Comparison of ENCODE assay signal across 8 cellular contexts in genomic region chr1:53145942-53146708, GRCh38. TPM values are rescaled to one million over a fixed set of nuclear protein-coding genes. Genes with fewer than 3 reads are reported as not detected.
A peak's percentile ranks its signal among the peaks of the same experiment; 100 is the strongest.
DNase-seq lines count a peak whose midpoint lies in the region; ATAC-seq and TF ChIP-seq lines count a peak whose summit lies in the region.

No MANE protein-coding gene starts in this region.

- H2AFZ ChIP-seq in SK-N-SH (ENCODE audit: low read depth): peak overlapping the region; percentile 70

- no peak for TF ChIP-seq RAD21 in SK-N-SH (IDR thresholded peaks at IDR 0.05; ENCODE audit: low read length)

- H3K27ac ChIP-seq in SK-N-SH (ENCODE audit: low read depth in 2 of 2, low read length in 1 of 2): peak overlapping the region; percentile 72 to 96

- H3K4me3 ChIP-seq in SK-N-SH (ENCODE audit: low read depth in 2 of 2, low read length in 1 of 2): no peak overlapping the region; a peak in 1 of 4 replicates
- no peak overlapping the region for H3K4me3 ChIP-seq in retinal pigment epithelial cell (ENCODE audit: low read length)

- TF ChIP-seq CTCF in SK-N-SH (IDR thresholded peaks at IDR 0.05) (no peak), retinal pigment epithelial cell (conservative IDR thresholded peaks at IDR 0.05; ENCODE audit: low read depth, low read length) (no peak)

- intact Hi-C loops in Right ventricle myocardium superior (cut with DNase I): no loop called here

- no peaks in the 10 kb centered on the region for H3K79me2 ChIP-seq in SK-N-SH (ENCODE audit: insufficient read depth)

- POLR2A ChIA-PET in SK-N-SH (lab: Yijun Ruan, JAX): no interaction called here

- 14% methylated on average over 18 of the region's 24 CpGs for WGBS in SK-N-SH (ENCODE audit: low lambda C conversion rate)

- CTCF ChIA-PET in SK-N-SH (lab: Yijun Ruan, JAX): no interaction called here

- H3F3A ChIP-seq in SK-N-SH (replicated peaks; ENCODE audit: insufficient read depth): peaks cover 19% of the 10 kb centered on the region

- H3K9me3 ChIP-seq in SK-N-SH: no peaks in the 10 kb centered on the region

- H3K9ac ChIP-seq in SK-N-SH: peak overlapping the region; percentile 69

- no peaks in the 10 kb centered on the region for H3K36me3 ChIP-seq in SK-N-SH (replicated peaks in 1 of 2; ENCODE audit: control insufficient read depth in 1 of 2, insufficient read depth in 2 of 2, low read length in 1 of 2)

- peaks cover 14 to 20% of the 10 kb centered on the region in 2 experiments; a peak in 3 of 4 replicates for H3K4me1 ChIP-seq in SK-N-SH (ENCODE audit: control insufficient read depth in 1 of 2, insufficient read depth in 2 of 2, low read depth in 1 of 2, low read length in 1 of 2)

- no peaks in the 10 kb centered on the region for H3K9me2 ChIP-seq in SK-N-SH

- no peaks in the 10 kb centered on the region for H3K27me3 ChIP-seq in SK-N-SH (ENCODE audit: insufficient read depth)

- DNase-seq in GM03348 (ENCODE audit: low spot score) (peak; percentile 94), SK-N-SH (peak; percentile 52), Right ventricle myocardium superior (peak; percentile 57), retinal pigment epithelial cell (ENCODE audit: low read depth) (peak; percentile 99), NCI-H1930 (lab: John Stamatoyannopoulos, UW) (no peak), NCI-H1436 (lab: John Stamatoyannopoulos, UW) (no peak), NCI-H526 treated with DMSO at 0.1 percent for 48 hours (lab: John Stamatoyannopoulos, UW) (no peak)

- peak overlapping the region; percentile 57 for H3K4me2 ChIP-seq in SK-N-SH

- H4K20me1 ChIP-seq in SK-N-SH (ENCODE audit: insufficient read depth): no peaks in the 10 kb centered on the region

- peak in 1 of 2 experiments; percentile 95; a peak in 2 of 4 replicates for TF ChIP-seq EP300 in SK-N-SH (IDR thresholded peaks at IDR 0.05; ENCODE audit: borderline replicate concordance in 1 of 2, low read depth in 1 of 2, low read length in 1 of 2)

- ATAC-seq in Right ventricle myocardium superior (ENCODE audit: poor library complexity) (peak; percentile 61), GM18519 (IDR thresholded peaks at IDR 0.05; ENCODE audit: low FRiP score, unreplicated experiment) (no peak)

TF ChIP-seq in SK-N-SH, 30 proteins besides CTCF, POLR2A, EP300 and RAD21 (continues in another document):
- TF ChIP-seq FOXM1 (IDR thresholded peaks at IDR 0.05; ENCODE audit: low read depth) (peak; percentile 85), JUND (IDR thresholded peaks at IDR 0.05) (peak; percentile 94), NFIC (IDR thresholded peaks at IDR 0.05; ENCODE audit: borderline replicate concordance) (peak; percentile 98), GATA2 (CRISPR knock-in tag; IDR thresholded peaks at IDR 0.05) (no peak), RFX5 (IDR thresholded peaks at IDR 0.05; ENCODE audit: low read length) (no peak), ELF1 (IDR thresholded peaks at IDR 0.05) (peak; percentile 89), TAF1 (IDR thresholded peaks at IDR 0.05; ENCODE audit: borderline replicate concordance, low read depth, low read length) (no peak), PBX3 (IDR thresholded peaks at IDR 0.05) (peak; percentile 93), IRF3 (IDR thresholded peaks at IDR 0.05; ENCODE audit: low read depth, low read length) (no peak), RCOR1 (IDR thresholded peaks at IDR 0.05; ENCODE audit: low read length) (no peak), REST (IDR thresholded peaks at IDR 0.05; ENCODE audit: low read depth, low read length) (peak; percentile 30; the same call in 1 of the 2 replicates), POLR2AphosphoS5 (IDR thresholded peaks at IDR 0.05; ENCODE audit: low read depth, low read length) (peak; percentile 82), MEF2A (IDR thresholded peaks at IDR 0.05; ENCODE audit: borderline replicate concordance, low read depth) (no peak), SIN3A (IDR thresholded peaks at IDR 0.05; ENCODE audit: borderline replicate concordance, low read depth, low read length) (peak; percentile 86; the same call in 1 of the 2 replicates), NRF1 (IDR thresholded peaks at IDR 0.05; ENCODE audit: low read depth, low read length) (no peak), USF1 (IDR thresholded peaks at IDR 0.05; ENCODE audit: borderline replicate concordance, low read depth) (no peak), USF2 (IDR thresholded peaks at IDR 0.05; ENCODE audit: borderline replicate concordance, low read depth, low read length) (no peak), SMC3 (IDR thresholded peaks at IDR 0.05; ENCODE audit: low read depth, low read length) (no peak), TEAD4 (IDR thresholded peaks at IDR 0.05; ENCODE audit: borderline replicate concordance, insufficient read depth) (peak; percentile 99), EZH2phosphoT487 (IDR thresholded peaks at IDR 0.05; ENCODE audit: borderline replicate concordance, low read depth) (no peak), MAX (IDR thresholded peaks at IDR 0.05; ENCODE audit: low read depth) (0 out of 2 replicates have a peak, but pooled peaks have one; percentile 55), GABPA (IDR thresholded peaks at IDR 0.05; ENCODE audit: low read depth) (no peak)

RNA-seq across cellular contexts. Expression of gene SLC1A7, which starts 3.7 kb away (rescaled TPM):
- not detected in 2 replicates for polyA plus RNA-seq in SK-N-SH (2012; rRNA removed)
- not detected in 2 replicates for polyA plus RNA-seq in SK-N-SH (2012; cell fraction: cytosol; rRNA removed)
- polyA plus RNA-seq in SK-N-SH (2012; cell fraction: nucleus; rRNA removed): 0.02 and 0.04 TPM in 2 replicates
- 0.08 TPM for total RNA-seq in Right ventricle myocardium superior

RNA-seq across cellular contexts. Expression of gene CPT2, which starts 50.5 kb away (rescaled TPM):
- polyA plus RNA-seq in SK-N-SH (2012; rRNA removed): 18.6 and 21.3 TPM in 2 replicates
- 14.1 and 18.5 TPM in 2 replicates for polyA plus RNA-seq in SK-N-SH (2012; cell fraction: cytosol; rRNA removed)
- polyA plus RNA-seq in SK-N-SH (2012; cell fraction: nucleus; rRNA removed): 7.5 and 10.6 TPM in 2 replicates
- total RNA-seq in Right ventricle myocardium superior: 39.3 TPM

Comparison
In these comparisons a context has a peak if more than half of its experiments do, and no peak if none do; other contexts are left out.
1. DNase-seq: peak in GM03348 (single experiment), SK-N-SH (single experiment), Right ventricle myocardium superior (single experiment) and retinal pigment epithelial cell (single experiment); none in NCI-H1930 (0 of 2), NCI-H1436 (single experiment) and NCI-H526 treated with DMSO at 0.1 percent for 48 hours (single experiment).